Comparison of ENCODE assay signal across 8 cellular contexts in genomic region chr19:16457195-16457953, GRCh38. TPM values are rescaled to one million over a fixed set of nuclear protein-coding genes. Genes with fewer than 3 reads are reported as not detected.
A peak's percentile ranks its signal among the peaks of the same experiment; 100 is the strongest.
DNase-seq lines count a peak whose midpoint lies in the region; ATAC-seq and TF ChIP-seq lines count a peak whose summit lies in the region.

No MANE protein-coding gene starts in this region.

- peak overlapping the region; percentile 46 for H3K27ac ChIP-seq in ACC112 (ENCODE audit: low read depth, low read length)
- H3K27ac ChIP-seq in HCT116 (ENCODE audit: low read depth, low read length), result no peak overlapping the region
- peak overlapping the region; percentile 93 to 95 for H3K27ac ChIP-seq in right atrium auricular region

- no peaks in the 10 kb centered on the region for H3K9me3 Mint-ChIP-seq in activated T-helper 17 cell treated with anti-CD3 and anti-CD28 coated beads, Interleukin-2, amount 50 U/mL, for 72 hours

- no peaks in the 10 kb centered on the region for H4K20me1 ChIP-seq in HCT116 (ENCODE audit: insufficient read depth)

- POLR2A ChIA-PET in HCT116 (lab: Charles Lee), result no interaction called here

- H3K4me2 ChIP-seq in HCT116 (ENCODE audit: low read length) (peak overlapping the region; percentile 32; the same call in 1 of the 2 replicates), skeletal muscle satellite cell (ENCODE audit: low read length) (peak overlapping the region; percentile 79)

- TF ChIP-seq CTCF in HCT116 (IDR thresholded peaks at IDR 0.05 in 2 of 3, conservative IDR thresholded peaks at IDR 0.05 in 1 of 3; ENCODE audit: borderline replicate concordance in 1 of 3, insufficient read depth in 1 of 3, low read depth in 2 of 3, low read length in 2 of 3), result no peak
- TF ChIP-seq CTCF in right atrium auricular region (IDR thresholded peaks at IDR 0.05), result no peak

- no peaks in the 10 kb centered on the region for H3K27me3 Mint-ChIP-seq in activated T-helper 17 cell treated with anti-CD3 and anti-CD28 coated beads, Interleukin-2, amount 50 U/mL, for 72 hours

- H3K4me3 ChIP-seq in ACC112 (ENCODE audit: low read depth, low read length) (peak overlapping the region; percentile 48), HCT116 (replicated peaks in 1 of 2; ENCODE audit: low read depth in 1 of 2, low read length in 2 of 2) (no peak overlapping the region), right atrium auricular region (peak overlapping the region; percentile 0 to 11), skeletal muscle satellite cell (ENCODE audit: low read length) (peak overlapping the region; percentile 45)

- ATAC-seq in HCT116, result peak; percentile 43; the same call in 1 of the 2 replicates
- ATAC-seq in activated T-helper 17 cell treated with anti-CD3 and anti-CD28 coated beads, Interleukin-2, amount 50 U/mL, for 72 hours (replicated peaks), result peak; percentile 67

- no peaks in the 10 kb centered on the region for H3K9me2 ChIP-seq in HCT116 (ENCODE audit: insufficient read depth)

- RAD21 ChIA-PET in HCT116 (lab: Charles Lee; ENCODE audit: low non-redundant PET in 1 of 2, low total read pairs in 2 of 2, uncharacterized antibody in 2 of 2, unreplicated experiment in 2 of 2), result no interaction called here

- H3K27me3 ChIP-seq in ACC112 (ENCODE audit: insufficient read depth, low read length) (no peaks in the 10 kb centered on the region), HCT116 (ENCODE audit: insufficient read depth, low read length) (no peaks in the 10 kb centered on the region), right atrium auricular region (no peaks in the 10 kb centered on the region), skeletal muscle satellite cell (ENCODE audit: control insufficient read depth, insufficient read depth, low read length) (no peaks in the 10 kb centered on the region)

- intact Hi-C loops in HCT116 (cut with micrococcal nuclease), result no loop called here

- H3K4me1 Mint-ChIP-seq in activated T-helper 17 cell treated with anti-CD3 and anti-CD28 coated beads, Interleukin-2, amount 50 U/mL, for 72 hours, result peaks cover 26% of the 10 kb centered on the region

- H3K4me3 Mint-ChIP-seq in activated T-helper 17 cell treated with anti-CD3 and anti-CD28 coated beads, Interleukin-2, amount 50 U/mL, for 72 hours, result peak overlapping the region; percentile 42

- no TSS peak for BruUV-seq in HCT116 (replicated peaks; lab: Mats Ljungman, UMichigan)

- TF ChIP-seq POLR2A in HCT116 (IDR thresholded peaks at IDR 0.05; ENCODE audit: borderline replicate concordance, extremely low read depth, insufficient read depth, insufficient read length), result no peak

- no peaks in the 10 kb centered on the region for H3K9me3 ChIP-seq in HCT116 (ENCODE audit: control insufficient read depth in 1 of 2, insufficient read depth in 1 of 2, low read depth in 1 of 2, low read length in 2 of 2)
- no peaks in the 10 kb centered on the region for H3K9me3 ChIP-seq in right atrium auricular region
- H3K9me3 ChIP-seq in skeletal muscle satellite cell (replicated peaks; ENCODE audit: low read length), result no peaks in the 10 kb centered on the region

- TF ChIP-seq RAD21 in HCT116 (IDR thresholded peaks at IDR 0.05; ENCODE audit: low read depth), result no peak

- H3K4me1 ChIP-seq in ACC112 (ENCODE audit: control insufficient read depth, insufficient read depth, low read length, unreplicated experiment), result peaks cover 20% of the 10 kb centered on the region
- peaks cover 11 to 29% of the 10 kb centered on the region in 2 experiments; a peak in 3 of 4 replicates for H3K4me1 ChIP-seq in HCT116 (ENCODE audit: control insufficient read depth in 1 of 2, insufficient read depth in 2 of 2, low read length in 2 of 2)
- peaks cover 0 to 95% of the 10 kb centered on the region in 2 donors for H3K4me1 ChIP-seq in right atrium auricular region
- H3K4me1 ChIP-seq in skeletal muscle satellite cell (ENCODE audit: control insufficient read depth, insufficient read depth, low read length), result peaks cover 30% of the 10 kb centered on the region

- H3K79me2 ChIP-seq in ACC112 (ENCODE audit: control insufficient read depth, insufficient read depth, low read length, unreplicated experiment), result peaks cover 56% of the 10 kb centered on the region
- H3K79me2 ChIP-seq in HCT116 (ENCODE audit: insufficient read depth, low read length), result peaks cover 82% of the 10 kb centered on the region

- H3K36me3 ChIP-seq in ACC112 (ENCODE audit: insufficient read depth, low read length) (no peaks in the 10 kb centered on the region), HCT116 (ENCODE audit: control insufficient read depth in 1 of 2, insufficient read depth in 2 of 2, low read length in 2 of 2) (no peaks in the 10 kb centered on the region), right atrium auricular region (no peaks in the 10 kb centered on the region), skeletal muscle satellite cell (ENCODE audit: insufficient read depth, low read length) (no peaks in the 10 kb centered on the region)

- H3K27ac Mint-ChIP-seq in activated T-helper 17 cell treated with anti-CD3 and anti-CD28 coated beads, Interleukin-2, amount 50 U/mL, for 72 hours, result peak overlapping the region; percentile 83

- H3K9ac ChIP-seq in HCT116 (ENCODE audit: low read length) (no peak overlapping the region), skeletal muscle satellite cell (ENCODE audit: low read depth, low read length) (peak overlapping the region; percentile 38)

- DNase-seq in HCT116 (ENCODE audit: low read depth, low spot score) (no peak), right atrium auricular region (ENCODE audit: low spot score) (no peak), NCI-H510A treated with DMSO at 0.1 percent for 48 hours (lab: John Stamatoyannopoulos, UW) (no peak), NCI-H1105 treated with DMSO at 0.1 percent for 48 hours (lab: John Stamatoyannopoulos, UW) (no peak), mesenteric fat pad (ENCODE audit: low spot score) (no peak)

- H3K36me3 Mint-ChIP-seq in activated T-helper 17 cell treated with anti-CD3 and anti-CD28 coated beads, Interleukin-2, amount 50 U/mL, for 72 hours (ENCODE audit: low read depth), result no peaks in the 10 kb centered on the region

- H2AFZ ChIP-seq in ACC112 (ENCODE audit: low read length, unreplicated experiment) (no peak overlapping the region), HCT116 (ENCODE audit: low read depth, low read length, poor library complexity, severe bottlenecking) (no peak overlapping the region)

- CTCF ChIA-PET in HCT116 (lab: Charles Lee), result no interaction called here

TF ChIP-seq in HCT116, 20 proteins besides CTCF, POLR2A, EP300 and RAD21 (continues in another document):
- TF ChIP-seq JUND (IDR thresholded peaks at IDR 0.05) (no peak), EZH2phosphoT487 (IDR thresholded peaks at IDR 0.05; ENCODE audit: borderline replicate concordance) (no peak), REST (IDR thresholded peaks at IDR 0.05; ENCODE audit: low read depth) (no peak), TCF7L2 (IDR thresholded peaks at IDR 0.05; ENCODE audit: borderline replicate concordance, extremely low read depth, insufficient read depth, insufficient read length) (no peak), SP1 (IDR thresholded peaks at IDR 0.05; ENCODE audit: low read depth) (no peak), SIN3A (IDR thresholded peaks at IDR 0.05; ENCODE audit: low read depth) (no peak), CBX3 (IDR thresholded peaks at IDR 0.05; ENCODE audit: low read depth) (no peak)

RNA-seq across cellular contexts. Expression of gene EPS15L1, which starts 14.4 kb away (rescaled TPM):
- total RNA-seq in HCT116 (2021; ENCODE audit: unreplicated experiment), result 37.7 TPM
- 29.6 and 31.2 TPM in 2 replicates for polyA plus RNA-seq in HCT116 (2012)
- 10 to 100 TPM; 35.6 to 45.0 TPM for total RNA-seq in activated T-helper 17 cell treated with anti-CD3 and anti-CD28 coated beads, Interleukin-2, amount 50 U/mL, for 72 hours
- 10 to 100 TPM; 24.0 to 27.4 TPM for total RNA-seq in right atrium auricular region
- total RNA-seq in skeletal muscle satellite cell (2012; rRNA removed), result 13.3 and 14.4 TPM in 2 replicates
- 35.6 TPM for total RNA-seq in mesenteric fat pad

RNA-seq across cellular contexts. Expression of gene CALR3, which starts 38.6 kb away (rescaled TPM):
- total RNA-seq in HCT116 (2021; ENCODE audit: unreplicated experiment) (not detected), right atrium auricular region (not detected), mesenteric fat pad (not detected)
- polyA plus RNA-seq in HCT116 (2012), result not detected in 2 replicates
- total RNA-seq in activated T-helper 17 cell treated with anti-CD3 and anti-CD28 coated beads, Interleukin-2, amount 50 U/mL, for 72 hours, result not detected
- 0.25 TPM in 1 of 2 replicates, not detected in the other for total RNA-seq in skeletal muscle satellite cell (2012; rRNA removed)

RNA-seq across cellular contexts. Expression of gene C19orf44, which starts 38.8 kb away (rescaled TPM):
- 6.8 TPM for total RNA-seq in HCT116 (2021; ENCODE audit: unreplicated experiment)
- 3.5 and 6.5 TPM in 2 replicates for polyA plus RNA-seq in HCT116 (2012)
- 1 to 10 TPM; 4.0 to 4.2 TPM for total RNA-seq in activated T-helper 17 cell treated with anti-CD3 and anti-CD28 coated beads, Interleukin-2, amount 50 U/mL, for 72 hours
- 1 to 10 TPM; 2.3 to 6.0 TPM for total RNA-seq in right atrium auricular region
- total RNA-seq in skeletal muscle satellite cell (2012; rRNA removed), result 3.7 and 3.8 TPM in 2 replicates
- 3.2 TPM for total RNA-seq in mesenteric fat pad

Comparison
In these comparisons a context has a peak if more than half of its experiments do, and no peak if none do; other contexts are left out.
1. H3K4me3 ChIP-seq: peak in ACC112 (single experiment), right atrium auricular region (2 of 2) and skeletal muscle satellite cell (single experiment); none in HCT116 (0 of 2).